Comparison of ENCODE assay signal across 29 cellular contexts in the genomic region with DNA sequence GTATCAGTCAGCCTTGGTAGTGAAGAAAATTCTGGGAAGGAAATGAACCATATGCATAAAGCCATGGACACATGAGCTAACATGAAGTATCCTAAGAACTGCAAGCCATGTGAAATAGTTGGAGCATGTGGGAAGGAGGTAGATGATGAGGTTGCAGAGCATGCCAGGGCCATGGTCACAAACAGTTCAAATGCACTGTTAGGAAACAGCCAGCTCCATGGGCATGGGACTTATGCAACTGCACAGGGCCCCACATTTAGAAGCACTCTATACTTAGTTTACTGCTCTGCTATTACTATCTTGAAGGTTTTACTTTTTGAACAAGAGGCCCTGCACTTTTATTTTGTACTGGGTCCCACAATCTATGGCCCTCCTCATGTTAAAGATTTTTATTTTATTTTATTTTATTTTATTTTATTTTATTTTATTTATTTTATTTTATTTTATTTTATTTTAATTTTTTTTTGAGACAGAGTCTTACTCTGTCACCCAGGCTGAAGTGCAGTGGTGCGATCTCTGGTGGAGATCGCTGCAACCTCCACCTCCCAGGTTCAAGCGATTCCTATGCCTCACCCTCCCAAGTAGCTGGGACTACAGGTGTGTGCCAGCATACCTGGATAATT.
"Had no signal": no experiment of that assay in that cellular context is flagged by ENCODE, and none has a peak within 500 bp of the region (broad histone marks: within the 10 kb centered on the region; RNA-seq: fewer than 3 reads in every experiment).

No MANE protein-coding gene starts in this region.

- H3K36me3 ChIP-seq: breast epithelium, neutrophil, ovary, stomach, thyroid gland, upper lobe of right lung, WERI-Rb-1 had no signal

- H3K4me3 ChIP-seq: breast epithelium, ovary, stomach, thyroid gland, upper lobe of right lung had no signal

- DNase-seq: activated CD4-positive, alpha-beta memory T cell treated with anti-CD3 and anti-CD28 coated beads, Interleukin-2, amount 10 ng/mL, durations not matched to agents 7 days and 5 days; activated CD4-positive, alpha-beta T cell treated with anti-CD3 and anti-CD28 coated beads, Interleukin-2, amount 10 ng/mL, durations not matched to agents 7 days and 5 days; activated CD4-positive, CD25-positive, alpha-beta regulatory T cell treated with anti-CD3 and anti-CD28 coated beads, Interleukin-2, amount 50 U/mL, for 72 hours; activated CD8-positive, alpha-beta memory T cell treated with anti-CD3 and anti-CD28 coated beads, Interleukin-2, amount 50 U/mL, for 48 hours; activated gamma-delta T cell; activated naive CD4-positive, alpha-beta T cell treated with anti-CD3 and anti-CD28 coated beads, Interleukin-2, amount 10 ng/mL, durations not matched to agents 7 days and 5 days; activated naive CD8-positive, alpha-beta T cell treated with anti-CD3 and anti-CD28 coated beads, Interleukin-2, amount 10 ng/mL, durations not matched to agents 7 days and 5 days; activated T-cell treated with anti-CD3 and anti-CD28 coated beads, Interleukin-2, amount 50 U/mL, for 24 hours; amygdala; effector memory CD4-positive, alpha-beta T cell; erythroblast; foreskin fibroblast; head of caudate nucleus; hippocampal formation; left cardiac atrium; naive B cell; nephron progenitor cell; ovary; retina; stimulated activated CD4-positive, alpha-beta T cell treated with anti-CD3 and anti-CD28 coated beads, Interleukin-15, amount 100 ng/mL, for 24 hours; stimulated activated CD4-positive, alpha-beta T cell treated with anti-CD3 and anti-CD28 coated beads, Interleukin-2, amount 100 ng/mL, for 24 hours; stimulated activated naive B cell treated with anti-CD40 and anti-IgM and Interleukin-4, amounts not matched to agents 10 μg/mL and 1 μg/mL and 100 μg/mL, for 72 hours; stomach; T-helper 9 cell; thyroid gland; upper lobe of right lung; WERI-Rb-1 had no signal

- H3K27me3 ChIP-seq: breast epithelium, neutrophil, ovary, stomach, thyroid gland, upper lobe of right lung had no signal

- H3K9me3 ChIP-seq: breast epithelium, neutrophil, ovary, stomach, thyroid gland, upper lobe of right lung had no signal

- H3K27ac ChIP-seq: breast epithelium, neutrophil, ovary, stomach, thyroid gland, upper lobe of right lung, WERI-Rb-1 had no signal

- ATAC-seq: stimulated activated naive B cell treated with anti-CD40 and anti-IgM and Interleukin-4, amounts not matched to agents 10 μg/mL and 1 μg/mL and 100 μg/mL, for 72 hours; upper lobe of right lung had no signal

- H3K4me1 ChIP-seq: breast epithelium, thyroid gland, upper lobe of right lung had no signal
